In genomic region chr11:100094121-100094865, GRCh38 we compare ENCODE assay signal across 20 cellular contexts.
DNase-seq lines count a peak whose midpoint lies in the region; ATAC-seq, FAIRE-seq and TF ChIP-seq lines count a peak whose summit lies in the region.
"Had no signal": no experiment of that assay in that cellular context is flagged by ENCODE, and none has a peak within 500 bp of the region (broad histone marks: within the 10 kb centered on the region; RNA-seq: fewer than 3 reads in every experiment).

No MANE protein-coding gene starts in this region.

- peak overlapping the region; percentile 62 for H3K9ac ChIP-seq in SK-N-MC (ENCODE audit: insufficient read length)

- ATAC-seq in pancreas, result no peak
- ATAC-seq: A549, HCT116 had no signal

- intact Hi-C loops in pancreas (cut with DNase I), result no loop called here

- FAIRE-seq in pancreas (lab: Jason Lieb, UNC), result no peak
- FAIRE-seq: A549, G401.6, GM12892, H54 had no signal

- peak; percentile 7 for DNase-seq in NCI-H82 (lab: John Stamatoyannopoulos, UW)
- no peak for DNase-seq in NCI-H82 treated with DMSO at 0.1 percent for 48 hours (lab: John Stamatoyannopoulos, UW; ENCODE audit: unreplicated experiment)
- peak; percentile 2 for DNase-seq in H7
- DNase-seq in SK-N-MC (ENCODE audit: low read depth, low spot score), result peak; percentile 60
- no peak for DNase-seq in HEK293T (ENCODE audit: extremely low spot score)
- no peak for DNase-seq in pancreas
- no peak for DNase-seq in T-helper 2 cell
- DNase-seq: 8988T; C1 segment of cervical spinal cord; Caco-2; CD4-positive, alpha-beta memory T cell; DMS153; DND-41; GOT3; HFFc6 had no signal

- H3K27ac ChIP-seq in SK-N-MC (peak overlapping the region; percentile 99), pancreas (no peak overlapping the region)
- H3K27ac ChIP-seq: A549 had no signal

- H3K36me3 ChIP-seq in H7 (replicated peaks; ENCODE audit: control insufficient read depth, insufficient read depth, low read length) (no peaks in the 10 kb centered on the region), SK-N-MC (ENCODE audit: insufficient read depth, low read length) (no peaks in the 10 kb centered on the region), pancreas (no peaks in the 10 kb centered on the region)

- TF ChIP-seq CTCF in pancreas (IDR thresholded peaks at IDR 0.05), result no peak

- CTCF ChIA-PET in HEK293T (lab: Yijun Ruan, JAX), result interaction anchor here (0.6 kb wide), 1 partner anchor 18 kb away, joined by 4 read pairs; no protein-coding TSS in a partner anchor

- H3K9me3 ChIP-seq in SK-N-MC (ENCODE audit: low read depth, low read length), result no peaks in the 10 kb centered on the region
- no peaks in the 10 kb centered on the region for H3K9me3 ChIP-seq in pancreas
- H3K9me3 ChIP-seq: A549, Caco-2 had no signal

- 73 to 77% methylated on average over 4 of the region's 4 CpGs for WGBS in pancreas, 2 donors

- no peak overlapping the region for H3K4me3 ChIP-seq in H7 (ENCODE audit: insufficient read depth, low read depth, low read length)
- H3K4me3 ChIP-seq in SK-N-MC, result peak overlapping the region; percentile 67
- H3K4me3 ChIP-seq in pancreas, result no peak overlapping the region
- H3K4me3 ChIP-seq: A549 had no signal

- H3K4me1 ChIP-seq in pancreas, result no peaks in the 10 kb centered on the region
- H3K4me1 ChIP-seq: A549, Caco-2 had no signal

- no peaks in the 10 kb centered on the region for H3K27me3 ChIP-seq in H7 (ENCODE audit: control insufficient read depth, insufficient read depth, low read length)
- H3K27me3 ChIP-seq in pancreas, result no peaks in the 10 kb centered on the region

- POLR2A ChIA-PET in HEK293T (lab: Yijun Ruan, JAX), result no interaction called here

TF ChIP-seq in HEK293T, 16 proteins besides CTCF, POLR2A, EP300 and RAD21:
- no peak for TF ChIP-seq FOXK2 (IDR thresholded peaks at IDR 0.05)
- no peak for TF ChIP-seq ZNF384 (IDR thresholded peaks at IDR 0.05)
- TF ChIP-seq HDGF (IDR thresholded peaks at IDR 0.05; ENCODE audit: borderline replicate concordance), result no peak
- no peak for TF ChIP-seq TARDBP (IDR thresholded peaks at IDR 0.05)
- no peak for TF ChIP-seq PKNOX1 (IDR thresholded peaks at IDR 0.05)
- no peak for TF ChIP-seq FOXM1 (IDR thresholded peaks at IDR 0.05; ENCODE audit: borderline replicate concordance)
- TF ChIP-seq SP1 (IDR thresholded peaks at IDR 0.05), result no peak
- no peak for TF ChIP-seq L3MBTL2 (conservative IDR thresholded peaks at IDR 0.05)
- TF ChIP-seq LEF1 (IDR thresholded peaks at IDR 0.05; ENCODE audit: borderline replicate concordance), result no peak
- no peak for TF ChIP-seq NFRKB (IDR thresholded peaks at IDR 0.05)
- TF ChIP-seq BHLHE40 (IDR thresholded peaks at IDR 0.05; ENCODE audit: borderline replicate concordance), result no peak
- no peak for TF ChIP-seq FOXA1 (IDR thresholded peaks at IDR 0.05)
- TF ChIP-seq SUZ12 (IDR thresholded peaks at IDR 0.05), result no peak
- TF ChIP-seq ARNT (IDR thresholded peaks at IDR 0.05), result no peak
- no peak for TF ChIP-seq CTBP1 (IDR thresholded peaks at IDR 0.05; ENCODE audit: borderline replicate concordance)

Comparison
In these comparisons a context has a peak if more than half of its experiments do, and no peak if none do; other contexts are left out.
1. DNase-seq: peak in NCI-H82 (single experiment), H7 (single experiment) and SK-N-MC (single experiment); none in NCI-H82 treated with DMSO at 0.1 percent for 48 hours (single experiment), HEK293T (single experiment), pancreas (0 of 6) and T-helper 2 cell (0 of 5).